ENCODE assay signal across 18 cellular contexts in genomic region chr17:36283256-36283655, GRCh38. TPM values are rescaled to one million over a fixed set of nuclear protein-coding genes. Genes with fewer than 3 reads are reported as not detected.
DNase-seq lines count a peak whose midpoint lies in the region; ATAC-seq and TF ChIP-seq lines count a peak whose summit lies in the region.
"Not testable (repeated sequence)": the region's sequence is repeated elsewhere in the genome, so short reads cannot be mapped to it uniquely, and the experiment has no call there.
"Had no signal": no experiment of that assay in that cellular context is flagged by ENCODE, and none has a peak within 500 bp of the region (broad histone marks: within the 10 kb centered on the region; RNA-seq: fewer than 3 reads in every experiment).

No MANE protein-coding gene starts in this region.

- in situ Hi-C loops in Panc1 (cut with HindIII; ENCODE audit: low pct_unique_long_range_greater_than_20kb, low sequenced_read_pairs) = not testable (repeated sequence)

- not testable (repeated sequence) for H3K4me3 ChIP-seq in HCT116 (replicated peaks in 1 of 2; ENCODE audit: low read depth in 1 of 2, low read length in 2 of 2); Panc1 (ENCODE audit: low read depth in 2 of 2, low read length in 2 of 2); right cardiac atrium (ENCODE audit: low read length); psoas muscle

- POLR2A ChIA-PET in HCT116 (lab: Charles Lee); Panc1 (lab: Charles Lee); activated CD4-positive, alpha-beta T cell treated with anti-CD3 and anti-CD28 coated beads for 36 hours (lab: Charles Lee): not testable (repeated sequence)

- not testable (repeated sequence) for H3K9ac ChIP-seq in HCT116 (ENCODE audit: low read length)

- RAD21 ChIA-PET in HCT116 (lab: Charles Lee; ENCODE audit: low non-redundant PET in 1 of 2, low total read pairs in 2 of 2, uncharacterized antibody in 2 of 2, unreplicated experiment in 2 of 2) = not testable (repeated sequence)

- TF ChIP-seq POLR2A in HCT116 (IDR thresholded peaks at IDR 0.05; ENCODE audit: borderline replicate concordance, extremely low read depth, insufficient read depth, insufficient read length) = not testable (repeated sequence)

- not testable (repeated sequence) for H3K4me3 Mint-ChIP-seq in activated CD4-positive, alpha-beta T cell treated with anti-CD3 and anti-CD28 coated beads for 36 hours; activated naive CD8-positive, alpha-beta T cell treated with anti-CD3 and anti-CD28 coated beads, Interleukin-2, amount 50 U/mL, for 24 hours

- H3K36me3 ChIP-seq in HCT116 (ENCODE audit: control insufficient read depth in 1 of 2, insufficient read depth in 2 of 2, low read length in 2 of 2); Panc1 (ENCODE audit: control insufficient read depth, insufficient read depth, low read length); psoas muscle (ENCODE audit: insufficient read depth in 1 of 2, low read depth in 1 of 2): not testable (repeated sequence)

- not testable (repeated sequence) for TF ChIP-seq RAD21 in HCT116 (IDR thresholded peaks at IDR 0.05; ENCODE audit: low read depth)

- H3K27me3 Mint-ChIP-seq in activated CD4-positive, alpha-beta T cell treated with anti-CD3 and anti-CD28 coated beads for 36 hours; activated naive CD8-positive, alpha-beta T cell treated with anti-CD3 and anti-CD28 coated beads, Interleukin-2, amount 50 U/mL, for 24 hours: not testable (repeated sequence)

- not testable (repeated sequence) for DNase-seq in HCT116 (ENCODE audit: low read depth, low spot score); Panc1 (ENCODE audit: low read depth, low spot score); activated CD4-positive, alpha-beta T cell treated with anti-CD3 and anti-CD28 coated beads for 36 hours; activated naive CD8-positive, alpha-beta T cell treated with anti-CD3 and anti-CD28 coated beads, Interleukin-2, amount 50 U/mL, for 24 hours; Right ventricle myocardium inferior (ENCODE audit: missing footprints); right cardiac atrium; psoas muscle; stimulated activated naive CD8-positive, alpha-beta T cell treated with anti-CD3 and anti-CD28 coated beads, Interleukin-15, Interleukin-2, amounts not matched to agents 100 U/mL and 50 U/mL, for 24 hours

- not testable (repeated sequence) for BruUV-seq in HCT116 (replicated peaks; lab: Mats Ljungman, UMichigan); Panc1 (replicated peaks; lab: Mats Ljungman, UMichigan)

- not testable (repeated sequence) for H3K79me2 ChIP-seq in HCT116 (ENCODE audit: insufficient read depth, low read length)

- no CpG with 5 or more reads among the region's 1 CpG for WGBS in right cardiac atrium
- WGBS in psoas muscle, 3 donors = no CpG with 5 or more reads among the region's 1 CpG

- not testable (repeated sequence) for H3K27ac ChIP-seq in HCT116 (ENCODE audit: low read depth, low read length); Panc1 (ENCODE audit: low read length); right cardiac atrium (ENCODE audit: low read length); psoas muscle

- intact Hi-C loops in HCT116 (cut with micrococcal nuclease); Panc1 (cut with micrococcal nuclease; ENCODE audit: unreplicated experiment); activated CD4-positive, alpha-beta T cell treated with anti-CD3 and anti-CD28 coated beads for 36 hours (cut with DNase I, micrococcal nuclease); Right ventricle myocardium inferior (cut with DNase I); right cardiac atrium (cut with DNase I); psoas muscle (cut with DNase I): not testable (repeated sequence)

- CTCF ChIA-PET in HCT116 (lab: Charles Lee); Panc1 (lab: Charles Lee); activated CD4-positive, alpha-beta T cell treated with anti-CD3 and anti-CD28 coated beads for 36 hours (lab: Charles Lee): not testable (repeated sequence)

- H3K4me1 Mint-ChIP-seq in activated CD4-positive, alpha-beta T cell treated with anti-CD3 and anti-CD28 coated beads for 36 hours; activated naive CD8-positive, alpha-beta T cell treated with anti-CD3 and anti-CD28 coated beads, Interleukin-2, amount 50 U/mL, for 24 hours: not testable (repeated sequence)

- not testable (repeated sequence) for H3K4me2 ChIP-seq in HCT116 (ENCODE audit: low read length)

- H4K20me1 ChIP-seq in HCT116 (ENCODE audit: insufficient read depth) = not testable (repeated sequence)

- H2AFZ ChIP-seq in HCT116 (ENCODE audit: low read depth, low read length, poor library complexity, severe bottlenecking) = not testable (repeated sequence)

- H3K27ac Mint-ChIP-seq in activated CD4-positive, alpha-beta T cell treated with anti-CD3 and anti-CD28 coated beads for 36 hours; activated naive CD8-positive, alpha-beta T cell treated with anti-CD3 and anti-CD28 coated beads, Interleukin-2, amount 50 U/mL, for 24 hours: not testable (repeated sequence)

- not testable (repeated sequence) for H3K36me3 Mint-ChIP-seq in activated CD4-positive, alpha-beta T cell treated with anti-CD3 and anti-CD28 coated beads for 36 hours (ENCODE audit: low read depth); activated naive CD8-positive, alpha-beta T cell treated with anti-CD3 and anti-CD28 coated beads, Interleukin-2, amount 50 U/mL, for 24 hours (ENCODE audit: low read depth)

- not testable (repeated sequence) for H3K27me3 ChIP-seq in HCT116 (ENCODE audit: insufficient read depth, low read length); Panc1 (ENCODE audit: control insufficient read depth, insufficient read depth, low read length); right cardiac atrium (ENCODE audit: control insufficient read depth, insufficient read depth); psoas muscle (ENCODE audit: insufficient read depth in 3 of 3, low read length in 2 of 3)

- H3K9me3 Mint-ChIP-seq in activated CD4-positive, alpha-beta T cell treated with anti-CD3 and anti-CD28 coated beads for 36 hours (ENCODE audit: low read depth); activated naive CD8-positive, alpha-beta T cell treated with anti-CD3 and anti-CD28 coated beads, Interleukin-2, amount 50 U/mL, for 24 hours: not testable (repeated sequence)

- not testable (repeated sequence) for H3K9me3 ChIP-seq in HCT116 (ENCODE audit: control insufficient read depth in 1 of 2, insufficient read depth in 1 of 2, low read depth in 1 of 2, low read length in 2 of 2); Panc1 (ENCODE audit: control insufficient read depth, insufficient read depth, low read depth, low read length); right cardiac atrium (ENCODE audit: control insufficient read depth, low read length); psoas muscle

- H3K4me1 ChIP-seq in HCT116 (ENCODE audit: control insufficient read depth in 1 of 2, insufficient read depth in 2 of 2, low read length in 2 of 2); Panc1 (ENCODE audit: control insufficient read depth, insufficient read depth, low read length); right cardiac atrium (ENCODE audit: control insufficient read depth, insufficient read depth, low read length); psoas muscle: not testable (repeated sequence)

- TF ChIP-seq CTCF in HCT116 (IDR thresholded peaks at IDR 0.05 in 2 of 3, conservative IDR thresholded peaks at IDR 0.05 in 1 of 3; ENCODE audit: borderline replicate concordance in 1 of 3, insufficient read depth in 1 of 3, low read depth in 2 of 3, low read length in 2 of 3); Panc1 (IDR thresholded peaks at IDR 0.05); psoas muscle (IDR thresholded peaks at IDR 0.05): not testable (repeated sequence)

- peak; percentile 87 for ATAC-seq in HCT116
- ATAC-seq in Panc1 = peak; percentile 83
- ATAC-seq in activated CD4-positive, alpha-beta T cell treated with anti-CD3 and anti-CD28 coated beads for 36 hours = peak; percentile 74
- ATAC-seq in activated naive CD8-positive, alpha-beta T cell treated with anti-CD3 and anti-CD28 coated beads, Interleukin-2, amount 50 U/mL, for 24 hours = peak; percentile 75
- peak; percentile 48 for ATAC-seq in Right ventricle myocardium inferior
- ATAC-seq in right cardiac atrium = peak; percentile 68 to 82
- ATAC-seq in psoas muscle = peak; percentile 48 to 82 (median 79)
- ATAC-seq in stimulated activated naive CD8-positive, alpha-beta T cell treated with anti-CD3 and anti-CD28 coated beads, Interleukin-15, Interleukin-2, amounts not matched to agents 100 U/mL and 50 U/mL, for 24 hours = peak; percentile 66

- not testable (repeated sequence) for H3K9me2 ChIP-seq in HCT116 (ENCODE audit: insufficient read depth)

RNA-seq across cellular contexts. Expression of gene TBC1D3I, which starts 18.9 kb away (rescaled TPM):
- total RNA-seq in HCT116 (2021; ENCODE audit: unreplicated experiment) (0.17 TPM), Panc1 (2021; ENCODE audit: unreplicated experiment) (0.54 TPM), Right ventricle myocardium inferior (not detected), right cardiac atrium (under 1 TPM; 0.18 to 0.59 (median 0.38) TPM), psoas muscle (under 1 TPM in 2 of 4 donors, not detected in 2; 0.49 to 0.78 TPM)
- 0.05 and 0.25 TPM in 2 replicates for polyA plus RNA-seq in HCT116 (2012)
- polyA plus RNA-seq in Panc1 (2012; ENCODE audit: insufficient read length) = 1.9 TPM
- under 1 TPM in 1 of 2 experiments, not detected in 1; 0.28 TPM for total RNA-seq in activated CD4-positive, alpha-beta T cell treated with anti-CD3 and anti-CD28 coated beads for 36 hours
- polyA plus RNA-seq in right cardiac atrium (not detected), psoas muscle (under 1 TPM in 2 of 3 donors, not detected in 1; 0.23 to 0.55 TPM)
- total RNA-seq: Daoy, G401, GM23338, H4 had no signal
- polyA plus RNA-seq: BJ; CD4-positive, alpha-beta memory T cell had no signal

RNA-seq across cellular contexts. Expression of gene TBC1D3G, which starts 40.4 kb away (rescaled TPM):
- total RNA-seq in HCT116 (2021; ENCODE audit: unreplicated experiment) (not detected), Panc1 (2021; ENCODE audit: unreplicated experiment) (0.15 TPM), Right ventricle myocardium inferior (not detected), right cardiac atrium (not detected), psoas muscle (not detected)
- not detected in 2 replicates for polyA plus RNA-seq in HCT116 (2012)
- polyA plus RNA-seq in Panc1 (2012; ENCODE audit: insufficient read length) = not detected
- total RNA-seq in activated CD4-positive, alpha-beta T cell treated with anti-CD3 and anti-CD28 coated beads for 36 hours = not detected
- polyA plus RNA-seq in right cardiac atrium (2.7 TPM), psoas muscle (1 to 10 TPM in 1 of 3 donors, not detected in 2; 2.8 TPM)
- total RNA-seq: A673; Calu3; CD4-positive, alpha-beta memory T cell; Daoy; G401; GM23338; H4; H9; HFFc6 had no signal
- polyA plus RNA-seq: BJ; CD4-positive, alpha-beta memory T cell; GM23338 had no signal
